ENCODE assay signal across 19 cellular contexts in the genomic region with DNA sequence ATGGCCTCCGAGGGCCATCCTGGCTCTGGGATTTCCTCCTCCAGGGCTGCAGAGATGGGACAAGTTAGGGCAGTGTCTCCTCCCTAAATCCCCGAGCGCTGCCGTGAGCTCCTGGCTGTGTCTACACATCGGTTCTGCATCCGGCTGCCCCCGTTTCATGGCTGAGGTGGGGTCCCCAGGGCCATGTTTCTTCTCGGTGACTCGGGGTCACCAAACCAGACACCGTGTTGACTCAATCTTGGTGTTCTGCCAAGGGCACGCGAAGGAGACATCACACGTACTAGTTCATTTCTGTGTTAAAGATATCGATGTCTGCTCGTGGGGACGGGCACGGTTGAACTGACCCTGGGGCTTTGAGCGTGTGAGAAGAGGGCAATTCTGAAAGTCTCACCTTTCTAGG.
"Had no signal": no experiment of that assay in that cellular context is flagged by ENCODE, and none has a peak within 500 bp of the region (broad histone marks: within the 10 kb centered on the region; RNA-seq: fewer than 3 reads in every experiment).

No MANE protein-coding gene starts in this region.

- H3K27ac ChIP-seq: left lung, lower lobe of right lung, suprapubic skin, tibial artery, upper lobe of left lung had no signal

- H3K27ac Mint-ChIP-seq: dendritic cell treated with granulocyte-macrophage colony-stimulating factor and Interleukin-4, amounts not matched to agents 40 ng/mL and 50 ng/mL, for 4 days; naive B cell had no signal

- H3K4me3 Mint-ChIP-seq: central memory CD8-positive, alpha-beta T cell; dendritic cell treated with granulocyte-macrophage colony-stimulating factor and Interleukin-4, amounts not matched to agents 40 ng/mL and 50 ng/mL, for 4 days; nephron had no signal

- FAIRE-seq: bronchial epithelial cell, colon, small intestine had no signal

- H3K27me3 Mint-ChIP-seq: naive B cell had no signal

- DNase-seq: esophagus squamous epithelium; glutamatergic neuron; kidney glomerular epithelial cell; mesenchymal stem cell; naive B cell; small intestine; stimulated activated CD4-positive, alpha-beta T cell treated with anti-CD3 and anti-CD28 coated beads, Interleukin-2, amount 100 ng/mL, for 48 hours; stimulated activated naive CD4-positive, alpha-beta T cell treated with Interleukin-2 at 50 U/mL for 16 hours; tibial artery had no signal

- H3K36me3 ChIP-seq: suprapubic skin had no signal

- H3K36me3 Mint-ChIP-seq: naive B cell had no signal

- H3K9me3 ChIP-seq: esophagus squamous epithelium, gastroesophageal sphincter, left lung, lower lobe of right lung, suprapubic skin, tibial artery, upper lobe of left lung had no signal

- H3K4me1 Mint-ChIP-seq: central memory CD8-positive, alpha-beta T cell; naive B cell had no signal

- H3K9me3 Mint-ChIP-seq: central memory CD8-positive, alpha-beta T cell; dendritic cell treated with granulocyte-macrophage colony-stimulating factor and Interleukin-4, amounts not matched to agents 40 ng/mL and 50 ng/mL, for 4 days; naive B cell; nephron had no signal

- H3K4me3 ChIP-seq: esophagus squamous epithelium, gastroesophageal sphincter, left lung, lower lobe of right lung, suprapubic skin, tibial artery, upper lobe of left lung had no signal

- H3K27me3 ChIP-seq: gastroesophageal sphincter, left lung, tibial artery, upper lobe of left lung had no signal
